In the genomic region with DNA sequence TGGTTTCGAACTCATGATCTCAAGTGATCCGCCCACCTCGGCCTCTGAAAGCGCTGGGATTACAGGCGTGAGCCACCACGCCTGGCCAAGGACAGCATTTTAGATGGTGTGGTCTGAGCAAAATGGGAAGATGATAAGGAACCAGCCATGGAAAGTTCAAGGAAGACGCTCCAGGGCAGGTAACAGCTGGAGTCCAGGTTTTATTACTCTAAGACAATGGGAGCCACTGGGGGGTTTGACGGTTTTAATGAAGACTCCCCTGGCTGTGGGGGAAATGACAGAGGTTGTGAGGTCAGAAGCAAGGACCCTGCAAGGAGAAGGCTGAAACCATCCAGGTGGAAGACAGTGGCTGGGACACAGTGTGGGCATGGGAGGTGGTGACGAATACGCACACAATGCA, we compare ENCODE assay signal across 18 cellular contexts.
"Had no signal": no experiment of that assay in that cellular context is flagged by ENCODE, and none has a peak within 500 bp of the region (broad histone marks: within the 10 kb centered on the region; RNA-seq: fewer than 3 reads in every experiment).

No MANE protein-coding gene starts in this region.

- H3K9me3 Mint-ChIP-seq: naive thymus-derived CD8-positive, alpha-beta T cell; stimulated activated naive CD8-positive, alpha-beta T cell treated with anti-CD3 and anti-CD28 coated beads, Interleukin-15, Interleukin-2, amounts not matched to agents 100 ng/mL and 50 ng/mL, for 24 hours had no signal

- DNase-seq: effector CD4-positive, alpha-beta T cell; foreskin melanocyte; hippocampal formation; left colon; left ventricle myocardium superior; mucosa of descending colon; naive thymus-derived CD8-positive, alpha-beta T cell; ovary; right cardiac atrium; small intestine; stimulated activated CD4-positive, alpha-beta T cell treated with anti-CD3 and anti-CD28 coated beads, Interleukin-12 subunit alpha, Interleukin-12 subunit beta, amount 100 ng/mL, for 4 hours; stimulated activated CD4-positive, alpha-beta T cell treated with anti-CD3 and anti-CD28 coated beads, Interleukin-2, amount 100 ng/mL, for 48 hours; tibial artery; upper lobe of left lung; uterus had no signal

- H3K4me3 Mint-ChIP-seq: naive thymus-derived CD8-positive, alpha-beta T cell; stimulated activated naive CD8-positive, alpha-beta T cell treated with anti-CD3 and anti-CD28 coated beads, Interleukin-15, Interleukin-2, amounts not matched to agents 100 ng/mL and 50 ng/mL, for 24 hours had no signal

- ATAC-seq: heart left ventricle; left colon; left ventricle myocardium superior; mucosa of descending colon; naive thymus-derived CD8-positive, alpha-beta T cell; right cardiac atrium had no signal

- H3K27me3 Mint-ChIP-seq: naive thymus-derived CD8-positive, alpha-beta T cell; progenitor cell of endocrine pancreas; stimulated activated naive CD8-positive, alpha-beta T cell treated with anti-CD3 and anti-CD28 coated beads, Interleukin-15, Interleukin-2, amounts not matched to agents 100 ng/mL and 50 ng/mL, for 24 hours had no signal

- H3K27ac Mint-ChIP-seq: progenitor cell of endocrine pancreas; stimulated activated naive CD8-positive, alpha-beta T cell treated with anti-CD3 and anti-CD28 coated beads, Interleukin-15, Interleukin-2, amounts not matched to agents 100 ng/mL and 50 ng/mL, for 24 hours had no signal
